ENCODE assay signal across 33 cellular contexts in genomic region chr1:225914391-225914790, GRCh38. TPM values are rescaled to one million over a fixed set of nuclear protein-coding genes. Genes with fewer than 3 reads are reported as not detected.
"Had no signal": no experiment of that assay in that cellular context is flagged by ENCODE, and none has a peak within 500 bp of the region (broad histone marks: within the 10 kb centered on the region; RNA-seq: fewer than 3 reads in every experiment).

No MANE protein-coding gene starts in this region.

- H3K9me3 ChIP-seq: ascending aorta, breast epithelium had no signal

- ATAC-seq: Right ventricle myocardium inferior had no signal

- H3K27me3 Mint-ChIP-seq: activated B cell treated with CpG ODN at 0.5 μM for 24 hours; activated CD4-positive, alpha-beta memory T cell treated with anti-CD3 and anti-CD28 coated beads for 36 hours; activated naive CD8-positive, alpha-beta T cell treated with anti-CD3 and anti-CD28 coated beads for 36 hours had no signal

- H3K27ac ChIP-seq: ascending aorta, breast epithelium, KMS-11, PC-9 had no signal

- H3K36me3 ChIP-seq: breast epithelium had no signal

- H3K27ac Mint-ChIP-seq: activated B cell treated with CpG ODN at 0.5 μM for 24 hours; activated CD4-positive, alpha-beta memory T cell treated with anti-CD3 and anti-CD28 coated beads for 36 hours; activated naive CD8-positive, alpha-beta T cell treated with anti-CD3 and anti-CD28 coated beads for 36 hours had no signal

- H3K27me3 ChIP-seq: ascending aorta, breast epithelium had no signal

- DNase-seq: activated B cell treated with CpG ODN at 0.5 μM for 24 hours; activated CD4-positive, alpha-beta memory T cell treated with anti-CD3 and anti-CD28 coated beads for 36 hours; activated CD4-positive, alpha-beta T cell treated with anti-CD3 and anti-CD28 coated beads for 4 hours; activated CD4-positive, alpha-beta T cell treated with anti-CD3 and anti-CD28 coated beads, Interleukin-2, amount 50 U/mL, for 1 hour; activated CD4-positive, CD25-positive, alpha-beta regulatory T cell treated with anti-CD3 and anti-CD28 coated beads, Interleukin-2, amount 50 U/mL, for 72 hours; activated CD8-positive, alpha-beta memory T cell treated with anti-CD3 and anti-CD28 coated beads, Interleukin-2, amount 50 U/mL, for 4 hours; activated effector memory CD4-positive, alpha-beta T cell treated with Interleukin-2 at 50 U/mL for 16 hours; activated naive CD4-positive, alpha-beta T cell; activated naive CD4-positive, alpha-beta T cell treated with anti-CD3 and anti-CD28 coated beads, Interleukin-2, amount 50 U/mL, for 16 hours; activated naive CD8-positive, alpha-beta T cell treated with anti-CD3 and anti-CD28 coated beads for 36 hours; activated T-cell treated with anti-CD3 and anti-CD28 coated beads, Interleukin-2, amount 50 U/mL, for 48 hours; amniotic stem cell; MM.1S; MV-4-11; NCI-H1092; NCI-H146; NCI-H187; NCI-H2029 treated with DMSO at 0.1 percent for 48 hours; NCI-H2107; NCI-H510A; NCI-H526; NCI-H748 treated with DMSO at 0.1 percent for 48 hours; NK-92 treated with Interleukin-12 subunit alpha and Interleukin-12 subunit beta, amount 100 ng/mL, for 24 hours; PC-9; T1000 had no signal

- H3K4me1 ChIP-seq: breast epithelium had no signal

- H3K9me3 Mint-ChIP-seq: activated B cell treated with CpG ODN at 0.5 μM for 24 hours; activated CD4-positive, alpha-beta memory T cell treated with anti-CD3 and anti-CD28 coated beads for 36 hours; activated naive CD8-positive, alpha-beta T cell treated with anti-CD3 and anti-CD28 coated beads for 36 hours had no signal

- H3K4me3 Mint-ChIP-seq: activated B cell treated with CpG ODN at 0.5 μM for 24 hours; activated CD4-positive, alpha-beta memory T cell treated with anti-CD3 and anti-CD28 coated beads for 36 hours; activated naive CD8-positive, alpha-beta T cell treated with anti-CD3 and anti-CD28 coated beads for 36 hours had no signal

- H3K4me3 ChIP-seq: ascending aorta, breast epithelium, PC-9 had no signal

RNA-seq across cellular contexts. Expression of gene LEFTY1, which starts 25.4 kb away (rescaled TPM):
- total RNA-seq: activated B cell treated with CpG ODN at 0.5 μM for 24 hours; ascending aorta; cardiac septum; LHCN-M2; PC-9; Right ventricle myocardium inferior; T-helper 1 cell treated with Interleukin-12 subunit alpha and Interleukin-12 subunit beta and Interleukin-4 antibody, amounts not matched to agents 30 ng/mL and 1 ng/mL, for 36 hours; T-helper 2 cell treated with Interferon-gamma antibody and Interleukin-4, amounts not matched to agents 100 ng/mL and 5 ng/mL, for 36 hours had no signal

RNA-seq across cellular contexts. Expression of gene LEFTY2, which starts 26.6 kb away (rescaled TPM):
- total RNA-seq: activated B cell treated with CpG ODN at 0.5 μM for 24 hours; activated CD4-positive, alpha-beta memory T cell treated with anti-CD3 and anti-CD28 coated beads for 36 hours; activated naive CD8-positive, alpha-beta T cell treated with anti-CD3 and anti-CD28 coated beads for 36 hours; LHCN-M2; PC-9; T-helper 1 cell treated with Interleukin-12 subunit alpha and Interleukin-12 subunit beta and Interleukin-4 antibody, amounts not matched to agents 30 ng/mL and 1 ng/mL, for 36 hours; T-helper 2 cell treated with Interferon-gamma antibody and Interleukin-4, amounts not matched to agents 100 ng/mL and 5 ng/mL, for 36 hours had no signal
